8 cellular contexts compared by ENCODE assay signal in genomic region chr3:48240711-48241491, GRCh38. TPM values are rescaled to one million over a fixed set of nuclear protein-coding genes. Genes with fewer than 3 reads are reported as not detected.
A peak's percentile ranks its signal among the peaks of the same experiment; 100 is the strongest.
DNase-seq lines count a peak whose midpoint lies in the region; TF ChIP-seq lines count a peak whose summit lies in the region.

ZNF589 (plus strand) TSS chr3:48241104; CDS start chr3:48241172, 68 bp downstream.

- H2AFZ ChIP-seq in neural progenitor cell (replicated peaks), result peak within 1 kb of the TSS; percentile 98

- no peaks in the 10 kb centered on the region for H3K27me3 Mint-ChIP-seq in neural progenitor cell (ENCODE audit: insufficient read depth, low read depth)

- TF ChIP-seq POLR2A in Raji (IDR thresholded peaks at IDR 0.05; ENCODE audit: insufficient read depth, low read depth, low read length), result peak; percentile 99

- TF ChIP-seq CTCF in LNCaP clone FGC (IDR thresholded peaks at IDR 0.05; ENCODE audit: control insufficient read depth, extremely low read depth, insufficient read depth) (peak; percentile 60), fibroblast of villous mesenchyme (IDR thresholded peaks at IDR 0.05; ENCODE audit: insufficient read depth, low read depth, low read length) (no peak), neural progenitor cell (IDR thresholded peaks at IDR 0.05) (peak; percentile 37)

- no peaks in the 10 kb centered on the region for H3K36me3 ChIP-seq in neural progenitor cell
- H3K36me3 ChIP-seq in subcutaneous abdominal adipose tissue (ENCODE audit: control insufficient read depth in 5 of 5, insufficient read depth in 5 of 5, low read length in 5 of 5), result no peaks in the 10 kb centered on the region

- H3K9me3 Mint-ChIP-seq in neural progenitor cell, result no peaks in the 10 kb centered on the region

- peaks cover 25% of the 10 kb centered on the region for H4K20me1 ChIP-seq in neural progenitor cell (ENCODE audit: low read depth)

- H3K9ac ChIP-seq in neural progenitor cell, result peak within 1 kb of the TSS; percentile 75
- H3K9ac ChIP-seq in subcutaneous abdominal adipose tissue (ENCODE audit: low read length in 5 of 5), result peak within 1 kb of the TSS; percentile 48 to 87 (median 81)

- peak within 1 kb of the TSS; percentile 95 for H3K4me3 Mint-ChIP-seq in neural progenitor cell

- H3K4me1 Mint-ChIP-seq in neural progenitor cell, result peaks cover 28% of the 10 kb centered on the region

- peaks cover 4% of the 10 kb centered on the region for H3K36me3 Mint-ChIP-seq in neural progenitor cell

- peaks cover 25% of the 10 kb centered on the region for H3K4me1 ChIP-seq in neural progenitor cell
- peaks cover 2 to 42% (median 28%) of the 10 kb centered on the region in 5 donors for H3K4me1 ChIP-seq in subcutaneous abdominal adipose tissue (ENCODE audit: control insufficient read depth in 5 of 5, insufficient read depth in 5 of 5, low read length in 5 of 5)

- peak within 1 kb of the TSS; percentile 75 for H3K4me3 ChIP-seq in LNCaP clone FGC (ENCODE audit: low read depth, low read length)
- H3K4me3 ChIP-seq in fibroblast of villous mesenchyme (ENCODE audit: low read depth, low read length), result peak within 1 kb of the TSS; percentile 87
- peak within 1 kb of the TSS; percentile 73 for H3K4me3 ChIP-seq in neural progenitor cell
- H3K4me3 ChIP-seq in subcutaneous abdominal adipose tissue (ENCODE audit: low read depth in 1 of 5, low read length in 5 of 5), result peak within 1 kb of the TSS; percentile 92 to 99 (median 94)

- H3K27ac Mint-ChIP-seq in neural progenitor cell, result peak within 1 kb of the TSS; percentile 90

- H3K27ac ChIP-seq in neural progenitor cell (no peak within 1 kb of the TSS), subcutaneous abdominal adipose tissue (ENCODE audit: low read depth, low read length) (peak within 1 kb of the TSS; percentile 54)

- H3K4me2 ChIP-seq in neural progenitor cell, result peak within 1 kb of the TSS; percentile 91

- peaks cover 27% of the 10 kb centered on the region for H3F3A ChIP-seq in neural progenitor cell (ENCODE audit: low read depth)

- peaks cover 50% of the 10 kb centered on the region for H3K79me2 ChIP-seq in neural progenitor cell (ENCODE audit: low read depth)

- DNase-seq in ELR (ENCODE audit: low read depth) (peak; percentile 96), H4 (ENCODE audit: low spot score) (peak; percentile 85), LNCaP clone FGC (ENCODE audit: low read depth) (peak; percentile 79), fibroblast of villous mesenchyme (ENCODE audit: low read depth) (peak; percentile 93), neural progenitor cell (ENCODE audit: low spot score) (peak; percentile 96)
- DNase-seq in activated effector memory CD4-positive, alpha-beta T cell treated with Interleukin-2 at 50 U/mL for 16 hours, result peak; percentile 93

- H3K9me3 ChIP-seq in neural progenitor cell (ENCODE audit: low read depth), result no peaks in the 10 kb centered on the region
- H3K9me3 ChIP-seq in subcutaneous abdominal adipose tissue (ENCODE audit: control insufficient read depth in 5 of 5, low read length in 5 of 5), result no peaks in the 10 kb centered on the region

- H3K27me3 ChIP-seq in neural progenitor cell (no peaks in the 10 kb centered on the region), subcutaneous abdominal adipose tissue (ENCODE audit: control insufficient read depth in 5 of 5, insufficient read depth in 4 of 5, low read length in 5 of 5) (no peaks in the 10 kb centered on the region)

RNA-seq across cellular contexts. Expression of gene ZNF589, which starts in this region (rescaled TPM):
- total RNA-seq in H4 (2014; rRNA removed; shearing (Covaris generic)), result 1.3 and 1.5 TPM in 2 replicates
- total RNA-seq in fibroblast of villous mesenchyme (3.9 and 4.7 TPM in 2 replicates), neural progenitor cell (ENCODE audit: low replicate concordance) (49.9 and 57.3 TPM in 2 replicates)
